8 cellular contexts compared by ENCODE assay signal in the genomic region with DNA sequence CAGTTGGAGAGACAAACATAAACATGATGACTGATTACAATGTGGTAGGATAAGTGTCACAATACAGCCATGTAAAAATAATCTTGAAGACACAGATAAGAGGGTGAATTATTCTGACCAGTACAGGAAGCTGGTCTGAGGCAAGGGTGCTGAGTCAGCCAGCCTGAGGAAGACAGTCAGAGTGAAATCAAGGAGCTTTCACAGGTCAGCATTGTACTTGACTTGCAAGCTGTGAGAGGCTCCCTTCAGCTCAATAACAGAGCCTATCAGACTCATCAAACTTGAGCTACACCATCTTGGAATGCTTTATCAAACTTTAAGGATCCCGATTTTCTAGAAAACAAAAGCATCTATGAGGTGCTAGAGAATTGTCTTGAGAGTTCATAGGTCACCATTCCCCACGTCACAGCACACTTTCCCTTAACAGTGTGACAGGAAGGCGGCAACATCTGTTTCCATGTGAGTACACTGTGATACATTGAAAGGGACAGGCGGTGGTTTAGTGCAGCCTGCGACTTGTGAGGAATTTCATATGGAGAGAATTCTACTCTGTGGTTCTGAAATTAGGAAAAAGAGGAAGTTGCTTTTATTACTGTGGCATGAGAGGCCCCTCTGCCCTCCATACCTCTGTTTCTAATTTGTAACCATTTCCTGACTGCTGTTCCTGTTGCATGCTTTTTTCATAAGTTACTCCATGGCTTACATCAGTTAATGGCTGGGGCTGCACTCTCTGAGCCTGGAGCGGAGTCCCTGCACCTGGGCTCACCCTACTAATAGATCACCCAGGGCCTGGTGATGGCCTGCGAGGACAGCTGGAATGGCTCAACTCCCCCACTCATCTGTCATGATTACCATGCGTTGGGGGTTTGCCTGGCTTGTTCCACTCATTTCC.
DNase-seq lines count a peak whose midpoint lies in the region; ATAC-seq and TF ChIP-seq lines count a peak whose summit lies in the region.

No MANE protein-coding gene starts in this region.

- H3K27ac ChIP-seq in adrenal gland = peak overlapping the region in 1 of 5 donors; percentile 58

- no peak overlapping the region for H3K4me3 Mint-ChIP-seq in neural crest cell

- TF ChIP-seq CTCF in adrenal gland (IDR thresholded peaks at IDR 0.05) (no peak), neural crest cell (conservative IDR thresholded peaks at IDR 0.05) (no peak)

- no peaks in the 10 kb centered on the region for H3K36me3 ChIP-seq in adrenal gland (replicated peaks in 1 of 2)

- no peaks in the 10 kb centered on the region for H3K36me3 Mint-ChIP-seq in neural crest cell (ENCODE audit: low read depth)

- DNase-seq in AG20443 (ENCODE audit: low spot score) = peak; percentile 47
- peak; percentile 17 to 78 (median 55) for DNase-seq in adrenal gland
- DNase-seq in neural crest cell (ENCODE audit: low read depth, low spot score) = no peak
- no peak for DNase-seq in SHP77 treated with DMSO at 0.1 percent for 48 hours (lab: John Stamatoyannopoulos, UW)
- DNase-seq in NCI-H524 treated with DMSO at 0.1 percent for 48 hours (lab: John Stamatoyannopoulos, UW) = no peak
- no peak for DNase-seq in HK-2 (ENCODE audit: unreplicated experiment)

- WGBS in adrenal gland, 4 donors = 50 to 68% (median 59%) methylated on average over 8 of the region's 8 CpGs

- H3K9me3 Mint-ChIP-seq in neural crest cell = no peaks in the 10 kb centered on the region

- peak; percentile 67 for ATAC-seq in GM19438 (IDR thresholded peaks at IDR 0.05; ENCODE audit: low read depth, unreplicated experiment)
- ATAC-seq in HG03442 (IDR thresholded peaks at IDR 0.05; ENCODE audit: unreplicated experiment) = peak; percentile 92

- H3K27me3 Mint-ChIP-seq in neural crest cell (ENCODE audit: low read depth) = no peaks in the 10 kb centered on the region

- intact Hi-C loops in adrenal gland (cut with DNase I) = no loop called here

- H3K9me3 ChIP-seq in adrenal gland (replicated peaks in 1 of 3) = no peaks in the 10 kb centered on the region

- H3K4me1 Mint-ChIP-seq in neural crest cell = peaks cover 8% of the 10 kb centered on the region

- H3K4me1 ChIP-seq in adrenal gland (replicated peaks in 1 of 2) = peaks cover 0 to 5% of the 10 kb centered on the region in 2 donors

- peak overlapping the region; percentile 79 for H3K27ac Mint-ChIP-seq in neural crest cell (ENCODE audit: unreplicated experiment)

- no peak for TF ChIP-seq POLR2A in adrenal gland (IDR thresholded peaks at IDR 0.05)

- no peaks in the 10 kb centered on the region for H3K27me3 ChIP-seq in adrenal gland

- H3K4me3 ChIP-seq in adrenal gland = no peak overlapping the region

Comparison
In these comparisons a context has a peak if more than half of its experiments do, and no peak if none do; other contexts are left out.
1. DNase-seq: peak in AG20443 (single experiment) and adrenal gland (7 of 7); none in neural crest cell (single experiment), SHP77 treated with DMSO at 0.1 percent for 48 hours (single experiment), NCI-H524 treated with DMSO at 0.1 percent for 48 hours (single experiment) and HK-2 (single experiment).